Comparison of ENCODE assay signal across 21 cellular contexts in the genomic region with DNA sequence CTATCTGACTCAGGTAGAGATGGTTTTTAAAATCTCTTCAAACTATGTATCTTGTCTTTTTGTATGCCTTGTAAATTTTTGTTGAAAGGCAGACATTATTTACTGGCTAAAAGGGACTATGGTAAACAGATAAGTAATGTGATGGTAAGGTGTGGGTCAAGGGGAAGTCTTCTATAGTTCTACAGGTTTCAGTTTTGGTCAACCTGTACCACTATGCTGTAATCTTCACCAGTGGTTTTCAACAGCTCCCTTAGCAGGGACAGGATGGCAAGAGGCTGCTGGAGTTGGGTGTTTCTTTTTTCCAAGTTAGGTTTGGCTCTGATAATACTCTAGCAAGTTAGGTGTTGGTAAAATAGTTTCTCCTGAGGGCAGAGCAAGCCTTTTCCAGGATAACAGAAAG. TPM values are rescaled to one million over a fixed set of nuclear protein-coding genes. Genes with fewer than 3 reads are reported as not detected.
DNase-seq lines count a peak whose midpoint lies in the region; ATAC-seq and TF ChIP-seq lines count a peak whose summit lies in the region.
"Had no signal": no experiment of that assay in that cellular context is flagged by ENCODE, and none has a peak within 500 bp of the region (broad histone marks: within the 10 kb centered on the region; RNA-seq: fewer than 3 reads in every experiment).

No MANE protein-coding gene starts in this region.

- intact Hi-C loops in PC-3 (cut with micrococcal nuclease): no loop called here
- intact Hi-C loops in vagina (cut with DNase I): no loop called here
- intact Hi-C loops in testis (cut with DNase I; ENCODE audit: low total_unique reads): no loop called here

- no peaks in the 10 kb centered on the region for H3K79me2 ChIP-seq in PC-3 (ENCODE audit: low read length)

- TF ChIP-seq CTCF in PC-3 (conservative IDR thresholded peaks at IDR 0.05; ENCODE audit: low read depth, low read length) (no peak), vagina (IDR thresholded peaks at IDR 0.05) (no peak), testis (IDR thresholded peaks at IDR 0.05) (no peak)

- no peaks in the 10 kb centered on the region for H3K36me3 ChIP-seq in PC-3 (ENCODE audit: low read depth, low read length)
- no peaks in the 10 kb centered on the region for H3K36me3 ChIP-seq in vagina
- H3K36me3 ChIP-seq in testis (ENCODE audit: low read depth, missing control alignments): no peaks in the 10 kb centered on the region
- H3K36me3 ChIP-seq: BLaER1 had no signal

- no peak overlapping the region for H2AFZ ChIP-seq in PC-3 (ENCODE audit: low read length)
- H2AFZ ChIP-seq: GM23248 had no signal

- no peak overlapping the region for H3K4me3 ChIP-seq in PC-3 (ENCODE audit: low read length)
- H3K4me3 ChIP-seq in vagina: no peak overlapping the region
- no peak overlapping the region for H3K4me3 ChIP-seq in testis
- H3K4me3 ChIP-seq: BLaER1, GM23248 had no signal

- ATAC-seq in stimulated activated naive CD8-positive, alpha-beta T cell treated with anti-CD3 and anti-CD28 coated beads, Interleukin-15, amount 100 ng/mL, for 72 hours: peak; percentile 42
- ATAC-seq in stimulated activated naive CD8-positive, alpha-beta T cell treated with anti-CD3 and anti-CD28 coated beads, Interleukin-15, Interleukin-2, amounts not matched to agents 100 U/mL and 50 U/mL, for 24 hours: no peak
- peak; percentile 43 for ATAC-seq in HG03565 (IDR thresholded peaks at IDR 0.05; ENCODE audit: unreplicated experiment)
- ATAC-seq in PC-3: peak; percentile 19; the same call in 1 of the 2 replicates
- ATAC-seq: CD8-positive, alpha-beta T cell; HCT116 had no signal

- H3K4me1 Mint-ChIP-seq in stimulated activated naive CD8-positive, alpha-beta T cell treated with anti-CD3 and anti-CD28 coated beads, Interleukin-15, amount 100 ng/mL, for 72 hours: no peaks in the 10 kb centered on the region
- H3K4me1 Mint-ChIP-seq: B cell; CD4-positive, CD25-positive, alpha-beta regulatory T cell had no signal

- H3K9ac ChIP-seq in PC-3 (ENCODE audit: low read length): no peak overlapping the region
- H3K9ac ChIP-seq: BLaER1, GM23248 had no signal

- no peak overlapping the region for H3K27ac Mint-ChIP-seq in stimulated activated naive CD8-positive, alpha-beta T cell treated with anti-CD3 and anti-CD28 coated beads, Interleukin-15, amount 100 ng/mL, for 72 hours
- H3K27ac Mint-ChIP-seq: B cell; CD4-positive, CD25-positive, alpha-beta regulatory T cell; CD8-positive, alpha-beta T cell; H9 had no signal

- H3K27me3 ChIP-seq in PC-3 (ENCODE audit: low read length) (no peaks in the 10 kb centered on the region), vagina (no peaks in the 10 kb centered on the region), testis (no peaks in the 10 kb centered on the region)
- H3K27me3 ChIP-seq: BLaER1 had no signal

- H3K4me3 Mint-ChIP-seq in stimulated activated naive CD8-positive, alpha-beta T cell treated with anti-CD3 and anti-CD28 coated beads, Interleukin-15, amount 100 ng/mL, for 72 hours: no peak overlapping the region
- H3K4me3 Mint-ChIP-seq: B cell; CD4-positive, CD25-positive, alpha-beta regulatory T cell; CD8-positive, alpha-beta T cell; H9 had no signal

- H3K27me3 Mint-ChIP-seq in stimulated activated naive CD8-positive, alpha-beta T cell treated with anti-CD3 and anti-CD28 coated beads, Interleukin-15, amount 100 ng/mL, for 72 hours: peaks cover 16% of the 10 kb centered on the region
- H3K27me3 Mint-ChIP-seq: B cell; CD4-positive, CD25-positive, alpha-beta regulatory T cell had no signal

- no peak for TF ChIP-seq POLR2A in vagina (IDR thresholded peaks at IDR 0.05)
- TF ChIP-seq POLR2A in testis (IDR thresholded peaks at IDR 0.05): no peak

- H3K27ac ChIP-seq in PC-3 (ENCODE audit: low read length) (no peak overlapping the region), vagina (no peak overlapping the region), testis (no peak overlapping the region), caudate nucleus (ENCODE audit: low read depth, low read length) (no peak overlapping the region)
- H3K27ac ChIP-seq: 22Rv1, BLaER1, C4-2B, GM23248 had no signal

- no TSS peak for BruUV-seq in PC-3 (replicated peaks; lab: Mats Ljungman, UMichigan)

- peaks cover 0 to 7% of the 10 kb centered on the region in 2 donors for H3K9me3 Mint-ChIP-seq in stimulated activated naive CD8-positive, alpha-beta T cell treated with anti-CD3 and anti-CD28 coated beads, Interleukin-15, amount 100 ng/mL, for 72 hours

- CTCF ChIA-PET in PC-3 (lab: Charles Lee): no interaction called here

- no peak overlapping the region for H3K4me2 ChIP-seq in PC-3 (ENCODE audit: low read length)
- H3K4me2 ChIP-seq: BLaER1 had no signal

- H4K20me1 ChIP-seq in PC-3 (ENCODE audit: low read length): no peaks in the 10 kb centered on the region
- H4K20me1 ChIP-seq: BLaER1 had no signal

- POLR2A ChIA-PET in PC-3 (lab: Charles Lee; ENCODE audit: unreplicated experiment): no interaction called here

- H3K9me2 ChIP-seq in PC-3 (replicated peaks; ENCODE audit: low read length): no peaks in the 10 kb centered on the region

- no peak for DNase-seq in stimulated activated naive CD8-positive, alpha-beta T cell treated with anti-CD3 and anti-CD28 coated beads, Interleukin-15, amount 100 ng/mL, for 72 hours
- DNase-seq in stimulated activated naive CD8-positive, alpha-beta T cell treated with anti-CD3 and anti-CD28 coated beads, Interleukin-15, Interleukin-2, amounts not matched to agents 100 U/mL and 50 U/mL, for 24 hours: no peak
- DNase-seq in PC-3 (no peak), vagina (ENCODE audit: extremely low spot score in 2 of 2) (no peak), testis (no peak), RPMI8226 (no peak), caudate nucleus (lab: John Stamatoyannopoulos, UW) (no peak)
- DNase-seq: Caco-2; CD4-positive, CD25-positive, alpha-beta regulatory T cell; CD8-positive, alpha-beta T cell; DMS79; EL; GDM1; GM23248; H9 had no signal

- H3F3A ChIP-seq in PC-3 (ENCODE audit: low read length, unreplicated experiment): no peaks in the 10 kb centered on the region

- H3K4me1 ChIP-seq in PC-3 (ENCODE audit: insufficient read depth, low read length): no peaks in the 10 kb centered on the region
- no peaks in the 10 kb centered on the region for H3K4me1 ChIP-seq in vagina
- H3K4me1 ChIP-seq in testis: no peaks in the 10 kb centered on the region
- H3K4me1 ChIP-seq: BLaER1, Caco-2 had no signal

- H3K9me3 ChIP-seq in PC-3 (ENCODE audit: low read length) (no peaks in the 10 kb centered on the region), vagina (no peaks in the 10 kb centered on the region), testis (no peaks in the 10 kb centered on the region)
- H3K9me3 ChIP-seq: BLaER1, Caco-2 had no signal

RNA-seq across cellular contexts. Expression of a gene that starts 32.7 kb away (rescaled TPM):
- total RNA-seq in PC-3 (2014; rRNA removed) (275 and 375 TPM in 2 replicates), vagina (7.6 TPM), testis (10 to 100 TPM; 13.0 to 16.4 TPM)
- 4.9 TPM for polyA plus RNA-seq in testis (ENCODE audit: insufficient read depth, low read depth, low replicate concordance)
- polyA plus RNA-seq: CD4-positive, CD25-positive, alpha-beta regulatory T cell had no signal

Comparison
In these comparisons a context has a peak if more than half of its experiments do, and no peak if none do; other contexts are left out.
1. RNA of a gene that starts 32.7 kb away (total RNA-seq): 275 to 375 TPM in PC-3; 13.0 to 16.4 TPM in testis and 7.6 TPM in vagina (single experiment); every median in the first group is over 10 times any median in the second.